ENCODE assay signal across 15 cellular contexts in genomic region chr21:15003463-15004135, GRCh38.
A peak's percentile ranks its signal among the peaks of the same experiment; 100 is the strongest.
DNase-seq lines count a peak whose midpoint lies in the region; ATAC-seq, FAIRE-seq and TF ChIP-seq lines count a peak whose summit lies in the region.
"Had no signal": no experiment of that assay in that cellular context is flagged by ENCODE, and none has a peak within 500 bp of the region (broad histone marks: within the 10 kb centered on the region; RNA-seq: fewer than 3 reads in every experiment).

No MANE protein-coding gene starts in this region.

- peak overlapping the region; percentile 88 for H2AK5ac ChIP-seq in trophoblast cell (ENCODE audit: low read length)

- H3K27ac ChIP-seq in K562 (ENCODE audit: extremely low read depth, low read depth, low read length) (no peak overlapping the region), trophoblast cell (ENCODE audit: low read depth, low read length) (no peak overlapping the region)
- H3K27ac ChIP-seq: C4-2B had no signal

- no peak for ATAC-seq in K562
- ATAC-seq in HG02610 (IDR thresholded peaks at IDR 0.05; ENCODE audit: unreplicated experiment): no peak

- FAIRE-seq in K562 (lab: Jason Lieb, UNC): no peak
- FAIRE-seq: GM18507 had no signal

- no peaks in the 10 kb centered on the region for H3K27me3 ChIP-seq in K562 (ENCODE audit: control insufficient read depth in 2 of 2, insufficient read depth in 2 of 2, low read length in 2 of 2)
- H3K27me3 ChIP-seq in trophoblast cell (ENCODE audit: insufficient read depth, low read length): no peaks in the 10 kb centered on the region

- WGBS in K562 (ENCODE audit: insufficient coverage, low coverage, missing lambda C conversion rate): 85% methylated on average over 6 of the region's 6 CpGs
- WGBS in trophoblast cell (ENCODE audit: extremely low coverage, insufficient coverage, insufficient read length): no CpG with 5 or more reads among the region's 6 CpGs

- in situ Hi-C loops in K562 (cut with MboI): no loop called here

- H3K18ac ChIP-seq in trophoblast cell (ENCODE audit: low read length): no peak overlapping the region

- BruUV-seq in K562 (replicated peaks; lab: Mats Ljungman, UMichigan): no TSS peak

- CTCF ChIA-PET in K562 (lab: Yijun Ruan, JAX; ENCODE audit: low intra/inter-chr PET ratio): no interaction called here

- H3K4me3 ChIP-seq in K562 (no peak overlapping the region), trophoblast cell (ENCODE audit: low read depth, low read length) (no peak overlapping the region)

- DNase-seq in HFFc6 (no peak), NCI-H2081 (lab: John Stamatoyannopoulos, UW) (peak; percentile 79 to 94), K562 (ENCODE audit: extremely low read depth in 1 of 4, low spot score in 3 of 4) (no peak), trophoblast cell (no peak), NCI-H1694 (lab: John Stamatoyannopoulos, UW) (no peak)
- no peak for DNase-seq in stimulated activated CD4-positive, alpha-beta T cell treated with anti-CD3 and anti-CD28 coated beads, Interleukin-4, amount 100 ng/mL, for 4 hours
- DNase-seq in stimulated activated CD4-positive, alpha-beta T cell treated with anti-CD3 and anti-CD28 coated beads, Interleukin-2, amount 100 ng/mL, for 48 hours: no peak
- DNase-seq: activated CD8-positive, alpha-beta memory T cell treated with anti-CD3 and anti-CD28 coated beads for 24 hours; cortex of kidney; Karpas-422; NCI-H345; stimulated activated CD4-positive, alpha-beta T cell treated with anti-CD3 and anti-CD28 coated beads, Interleukin-4, amount 100 ng/mL, for 24 hours had no signal

- H4K20me1 ChIP-seq in K562 (replicated peaks; ENCODE audit: control insufficient read depth, insufficient read depth, low read length): no peaks in the 10 kb centered on the region

- peaks cover 44% of the 10 kb centered on the region for H3K36me3 Mint-ChIP-seq in HFFc6 (ENCODE audit: low read depth)

- H4K8ac ChIP-seq in trophoblast cell (ENCODE audit: low read depth, low read length): no peak overlapping the region

- H3K79me2 ChIP-seq in K562 (ENCODE audit: control insufficient read depth, insufficient read depth, low read length) (peaks cover 82% of the 10 kb centered on the region), trophoblast cell (ENCODE audit: control insufficient read depth, insufficient read depth, low read length, poor library complexity) (peaks cover 11% of the 10 kb centered on the region)

- H4K91ac ChIP-seq in trophoblast cell (ENCODE audit: low read depth, low read length): no peak overlapping the region

- POLR2A ChIA-PET in K562 (lab: Yijun Ruan, JAX): interaction anchor here (1.3 kb wide), 1 partner anchor 10 kb away, joined by 3 read pairs; no protein-coding TSS in a partner anchor

- intact Hi-C loops in K562 (cut with micrococcal nuclease): no loop called here

- H3K4ac ChIP-seq in trophoblast cell (ENCODE audit: low read depth, low read length): peak overlapping the region; percentile 19

- H4K12ac ChIP-seq in trophoblast cell (ENCODE audit: low read depth, low read length): no peak overlapping the region

- H3K23ac ChIP-seq in trophoblast cell (ENCODE audit: low read length): no peak overlapping the region

- no peak for TF ChIP-seq RAD21 in K562 (CRISPR knock-in tag; conservative IDR thresholded peaks at IDR 0.05 in 1 of 2, IDR thresholded peaks at IDR 0.05 in 1 of 2)

- peak overlapping the region; percentile 81; the same call in 1 of the 2 replicates for H3K4me3 Mint-ChIP-seq in HFFc6

- no peaks in the 10 kb centered on the region for H3K9me3 ChIP-seq in K562 (replicated peaks; ENCODE audit: control insufficient read depth, insufficient read depth, low read depth, low read length)
- H3K9me3 ChIP-seq in trophoblast cell (ENCODE audit: insufficient read depth, low read depth, low read length): no peaks in the 10 kb centered on the region

- H2BK5ac ChIP-seq in trophoblast cell (ENCODE audit: low read depth, low read length, poor library complexity): no peak overlapping the region

- no peak overlapping the region for H3K9ac ChIP-seq in K562 (ENCODE audit: insufficient read depth in 1 of 2, low read depth in 2 of 2, low read length in 2 of 2)
- H3K9ac ChIP-seq in trophoblast cell (ENCODE audit: low read length): peak overlapping the region; percentile 5

- H3K36me3 ChIP-seq in K562 (ENCODE audit: control insufficient read depth, insufficient read depth, low read length) (peaks cover 27% of the 10 kb centered on the region; the same call in 1 of the 3 replicates), trophoblast cell (ENCODE audit: control insufficient read depth in 1 of 2, insufficient read depth in 2 of 2, low read length in 2 of 2) (peaks cover 0 to 2% of the 10 kb centered on the region in 2 experiments)

- H3K14ac ChIP-seq in trophoblast cell (ENCODE audit: low read length): no peak overlapping the region

- peaks cover 8% of the 10 kb centered on the region for H3K9me3 Mint-ChIP-seq in HFFc6

- no peaks in the 10 kb centered on the region for H3K9me1 ChIP-seq in K562 (ENCODE audit: control insufficient read depth, insufficient read depth, low read length)

- no peak overlapping the region for H2BK12ac ChIP-seq in trophoblast cell (ENCODE audit: low read length)

- no peak for TF ChIP-seq POLR2A in K562 (conservative IDR thresholded peaks at IDR 0.05)

- no peak for TF ChIP-seq EP300 in K562 (IDR thresholded peaks at IDR 0.05; ENCODE audit: low read length)

- H3K4me1 ChIP-seq in K562 (replicated peaks in 1 of 2; ENCODE audit: control insufficient read depth in 2 of 2, insufficient read depth in 2 of 2, low read length in 2 of 2): no peaks in the 10 kb centered on the region
- peaks cover 0 to 4% of the 10 kb centered on the region in 2 experiments for H3K4me1 ChIP-seq in trophoblast cell (ENCODE audit: control insufficient read depth in 1 of 2, insufficient read depth in 2 of 2, low read length in 2 of 2)

- peak overlapping the region; percentile 85 for H3K27ac Mint-ChIP-seq in HFFc6

- peaks cover 92% of the 10 kb centered on the region for H3K4me1 Mint-ChIP-seq in HFFc6 (ENCODE audit: low read depth)

- peaks cover 4% of the 10 kb centered on the region; the same call in 1 of the 2 replicates for H3K27me3 Mint-ChIP-seq in HFFc6 (ENCODE audit: insufficient read depth)

- H3K4me2 ChIP-seq in K562 (ENCODE audit: insufficient read depth, low read length): no peak overlapping the region
- no peak overlapping the region for H3K4me2 ChIP-seq in trophoblast cell (ENCODE audit: low read length)

- no peak overlapping the region for H2BK120ac ChIP-seq in trophoblast cell (ENCODE audit: insufficient read depth, low read length, poor library complexity)

- no peaks in the 10 kb centered on the region for H3K79me1 ChIP-seq in trophoblast cell (ENCODE audit: low read length)

- TF ChIP-seq CTCF in HFFc6 (IDR thresholded peaks at IDR 0.05) (no peak), K562 (IDR thresholded peaks at IDR 0.05 in 2 of 3, conservative IDR thresholded peaks at IDR 0.05 in 1 of 3; ENCODE audit: insufficient read depth in 2 of 3, low read depth in 1 of 3, low read length in 3 of 3) (no peak)

- H2AFZ ChIP-seq in K562 (ENCODE audit: low read depth, low read length): no peak overlapping the region
- H2AFZ ChIP-seq in trophoblast cell (ENCODE audit: insufficient read depth, low read length, poor library complexity): no peak overlapping the region

TF ChIP-seq in K562, 482 proteins besides CTCF, POLR2A, EP300 and RAD21:
- TF ChIP-seq BRF2 (IDR thresholded peaks at IDR 0.05; ENCODE audit: borderline replicate concordance, insufficient read depth, insufficient read length) (no peak), KAT7 (CRISPR knock-in tag; IDR thresholded peaks at IDR 0.05; ENCODE audit: borderline replicate concordance) (no peak), ATF6 (CRISPR knock-in tag; IDR thresholded peaks at IDR 0.05) (no peak), NFE2 (IDR thresholded peaks at IDR 0.05; ENCODE audit: low read depth) (no peak), ESRRA (IDR thresholded peaks at IDR 0.05; ENCODE audit: borderline replicate concordance, low read depth) (peak; percentile 54; the same call in 1 of the 2 replicates), ZKSCAN1 (IDR thresholded peaks at IDR 0.05; ENCODE audit: low read depth, low read length) (no peak)

Comparison
In these comparisons a context has a peak if more than half of its experiments do, and no peak if none do; other contexts are left out.
1. DNase-seq: peak in NCI-H2081 (2 of 2); none in HFFc6 (single experiment), K562 (0 of 4), trophoblast cell (0 of 2), stimulated activated CD4-positive, alpha-beta T cell treated with anti-CD3 and anti-CD28 coated beads, Interleukin-4, amount 100 ng/mL, for 4 hours (0 of 2), NCI-H1694 (single experiment) and stimulated activated CD4-positive, alpha-beta T cell treated with anti-CD3 and anti-CD28 coated beads, Interleukin-2, amount 100 ng/mL, for 48 hours (0 of 2).